ENCODE assay signal across 8 cellular contexts in genomic region chr22:30314918-30315317, GRCh38. TPM values are rescaled to one million over a fixed set of nuclear protein-coding genes. Genes with fewer than 3 reads are reported as not detected.
DNase-seq lines count a peak whose midpoint lies in the region; ATAC-seq and TF ChIP-seq lines count a peak whose summit lies in the region.
"Had no signal": no experiment of that assay in that cellular context is flagged by ENCODE, and none has a peak within 500 bp of the region (broad histone marks: within the 10 kb centered on the region; RNA-seq: fewer than 3 reads in every experiment).

No MANE protein-coding gene starts in this region.

- 86% methylated on average over 4 of the region's 8 CpGs for WGBS in suprapubic skin
- WGBS in H9 (ENCODE audit: extremely low coverage, insufficient read length, low lambda C conversion rate) = no CpG with 5 or more reads among the region's 8 CpGs

- H3K9me3 ChIP-seq in suprapubic skin (no peaks in the 10 kb centered on the region), MM.1S (replicated peaks; ENCODE audit: insufficient read depth, low read length) (no peaks in the 10 kb centered on the region), H9 (ENCODE audit: control insufficient read depth, low read depth, low read length) (no peaks in the 10 kb centered on the region)

- H3K4me3 ChIP-seq in GM23338 (no peak overlapping the region), suprapubic skin (no peak overlapping the region), MM.1S (ENCODE audit: low read length) (no peak overlapping the region)

- H3K4me2 ChIP-seq in GM23338 = no peak overlapping the region
- no peak overlapping the region for H3K4me2 ChIP-seq in MM.1S (ENCODE audit: low read depth, low read length)
- H3K4me2 ChIP-seq in H9 (ENCODE audit: insufficient read depth, insufficient read length, low read length) = no peak overlapping the region

- H3K4me1 Mint-ChIP-seq in GM23338 (peaks cover 11% of the 10 kb centered on the region), H9 (peaks cover 11 to 15% of the 10 kb centered on the region in 2 experiments)

- no peaks in the 10 kb centered on the region for H3K79me1 ChIP-seq in H9 (ENCODE audit: insufficient read depth, low read depth, low read length, poor library complexity, severe bottlenecking)

- DNase-seq in GM23338 (ENCODE audit: low spot score) (no peak), epithelial cell of prostate (ENCODE audit: low read depth, low spot score) (no peak), suprapubic skin (ENCODE audit: low spot score in 2 of 2) (no peak), MM.1S (no peak), H9 (no peak), NCI-H524 (lab: John Stamatoyannopoulos, UW) (no peak)
- DNase-seq in activated CD4-positive, alpha-beta T cell treated with anti-CD3 and anti-CD28 coated beads for 4 hours = peak; percentile 48 to 53
- DNase-seq: brain microvascular endothelial cell had no signal

- H3K27ac Mint-ChIP-seq in GM23338 (peak overlapping the region; percentile 61), H9 (no peak overlapping the region; a peak in 1 of 7 replicates)

- no peak for TF ChIP-seq EP300 in suprapubic skin (IDR thresholded peaks at IDR 0.05)

- H3K4me1 ChIP-seq in GM23338 (ENCODE audit: insufficient read depth) = peaks cover 4% of the 10 kb centered on the region; the same call in 1 of the 2 replicates
- peaks cover 98% of the 10 kb centered on the region for H3K4me1 ChIP-seq in suprapubic skin
- H3K4me1 ChIP-seq in MM.1S (ENCODE audit: low read length) = peaks cover 16% of the 10 kb centered on the region
- H3K4me1 ChIP-seq in H9 (ENCODE audit: insufficient read depth, low read length) = no peaks in the 10 kb centered on the region; the same call in 1 of the 2 replicates

- H3T11ph ChIP-seq in H9 (ENCODE audit: low read length) = no peak overlapping the region

- H2AFZ ChIP-seq in GM23338 (no peak overlapping the region), MM.1S (ENCODE audit: low read length) (no peak overlapping the region), H9 (ENCODE audit: low read length) (no peak overlapping the region)

- H3K9me3 Mint-ChIP-seq in GM23338 (no peaks in the 10 kb centered on the region), H9 (no peaks in the 10 kb centered on the region; a peak in 1 of 5 replicates)

- H3K79me2 ChIP-seq in GM23338 (replicated peaks; ENCODE audit: insufficient read depth) = no peaks in the 10 kb centered on the region
- H3K79me2 ChIP-seq in MM.1S (ENCODE audit: low read length) = peaks cover 73% of the 10 kb centered on the region
- no peaks in the 10 kb centered on the region for H3K79me2 ChIP-seq in H9 (ENCODE audit: insufficient read depth, low read length)

- H3K36me3 ChIP-seq in GM23338 (ENCODE audit: insufficient read depth) (no peaks in the 10 kb centered on the region), suprapubic skin (peaks cover 10% of the 10 kb centered on the region), MM.1S (replicated peaks; ENCODE audit: insufficient read depth, low read length) (no peaks in the 10 kb centered on the region)

- H3K36me3 Mint-ChIP-seq in GM23338 (ENCODE audit: low read depth) (no peaks in the 10 kb centered on the region), H9 (ENCODE audit: insufficient read depth in 1 of 3, low read depth in 3 of 3) (no peaks in the 10 kb centered on the region)

- H2BK20ac ChIP-seq in H9 (ENCODE audit: low read depth, low read length, poor library complexity, severe bottlenecking) = no peak overlapping the region

- no peak overlapping the region for H2AK5ac ChIP-seq in H9 (ENCODE audit: insufficient read length, low read length)

- H2BK12ac ChIP-seq in H9 (ENCODE audit: insufficient read length, low read depth, low read length) = no peak overlapping the region

- no peak overlapping the region for H3K56ac ChIP-seq in H9 (ENCODE audit: insufficient read length, low read depth, low read length)

- no peak for ATAC-seq in GM23338

- H3K27me3 ChIP-seq in GM23338 (ENCODE audit: insufficient read depth) (no peaks in the 10 kb centered on the region), suprapubic skin (no peaks in the 10 kb centered on the region), MM.1S (replicated peaks; ENCODE audit: insufficient read depth, low read length) (no peaks in the 10 kb centered on the region), H9 (ENCODE audit: insufficient read depth, low read length) (no peaks in the 10 kb centered on the region)
- H3K27me3 ChIP-seq: brain microvascular endothelial cell had no signal

- H3K9me2 ChIP-seq in GM23338 (ENCODE audit: insufficient read depth) (no peaks in the 10 kb centered on the region), MM.1S (replicated peaks; ENCODE audit: insufficient read depth, low read length) (no peaks in the 10 kb centered on the region)

- H3K18ac ChIP-seq in H9 (ENCODE audit: insufficient read length, low read depth, low read length) = no peak overlapping the region

- H3K4ac ChIP-seq in H9 (ENCODE audit: low read depth, low read length) = no peak overlapping the region

- H4K91ac ChIP-seq in H9 (ENCODE audit: insufficient read length, low read depth, low read length) = no peak overlapping the region

- H4K8ac ChIP-seq in H9 (replicated peaks; ENCODE audit: insufficient read length, low read depth, low read length) = no peak overlapping the region

- H3K27ac ChIP-seq in GM23338 (ENCODE audit: low read depth) (no peak overlapping the region), epithelial cell of prostate (peak overlapping the region; percentile 65), suprapubic skin (peak overlapping the region; percentile 5), MM.1S (ENCODE audit: low read length) (no peak overlapping the region), H9 (ENCODE audit: insufficient read length, low read depth, low read length) (no peak overlapping the region)
- H3K27ac ChIP-seq: brain microvascular endothelial cell had no signal

- H3K27me3 Mint-ChIP-seq in GM23338 (ENCODE audit: insufficient read depth, low read depth, poor library complexity) (peaks cover 3% of the 10 kb centered on the region), H9 (ENCODE audit: low read depth) (no peaks in the 10 kb centered on the region)

- peaks cover 2% of the 10 kb centered on the region for H3K23me2 ChIP-seq in H9 (ENCODE audit: insufficient read length, low read depth, low read length, poor library complexity, severe bottlenecking)

- no peak overlapping the region for H4K5ac ChIP-seq in H9 (ENCODE audit: insufficient read length, low read depth, low read length)

- H3F3A ChIP-seq in GM23338 (replicated peaks; ENCODE audit: low read depth) (no peaks in the 10 kb centered on the region), MM.1S (ENCODE audit: insufficient read depth, low read length) (peaks cover 8% of the 10 kb centered on the region)

- H3K23ac ChIP-seq in H9 (ENCODE audit: insufficient read length, low read depth, low read length) = no peak overlapping the region

- H2BK5ac ChIP-seq in H9 (ENCODE audit: insufficient read length, low read length) = no peak overlapping the region

- no peak overlapping the region for H3K14ac ChIP-seq in H9 (ENCODE audit: insufficient read depth, low read length)

- TF ChIP-seq POLR2A in suprapubic skin (IDR thresholded peaks at IDR 0.05) = no peak

- H3K9ac ChIP-seq in MM.1S (ENCODE audit: low read length) = no peak overlapping the region
- H3K9ac ChIP-seq in H9 (ENCODE audit: extremely low read depth, insufficient read length, low read length) = no peak overlapping the region

- H3K4me3 Mint-ChIP-seq in GM23338 = no peak overlapping the region
- no peak overlapping the region for H3K4me3 Mint-ChIP-seq in H9

- H4K20me1 ChIP-seq in GM23338 (replicated peaks; ENCODE audit: insufficient read depth) (peaks cover 3% of the 10 kb centered on the region; the same call in 1 of the 2 replicates), MM.1S (ENCODE audit: insufficient read depth, low read length) (no peaks in the 10 kb centered on the region), H9 (ENCODE audit: control insufficient read depth, insufficient read depth, insufficient read length) (no peaks in the 10 kb centered on the region)

- TF ChIP-seq CTCF in GM23338 (conservative IDR thresholded peaks at IDR 0.05; ENCODE audit: low read depth in 2 of 2) (no peak), suprapubic skin (IDR thresholded peaks at IDR 0.05) (no peak), MM.1S (IDR thresholded peaks at IDR 0.05; ENCODE audit: low read length) (no peak), H9 (conservative IDR thresholded peaks at IDR 0.05) (no peak)

- H2BK120ac ChIP-seq in H9 (ENCODE audit: low read depth, low read length, poor library complexity, severe bottlenecking) = no peak overlapping the region

- no peak overlapping the region for H2BK15ac ChIP-seq in H9 (ENCODE audit: low read depth, low read length)

TF ChIP-seq in GM23338, 12 proteins besides CTCF, POLR2A, EP300 and RAD21 (continues in another document):
- no peak for TF ChIP-seq JUNB (IDR thresholded peaks at IDR 0.05; ENCODE audit: unreplicated experiment)

RNA-seq across cellular contexts. Expression of gene TBC1D10A, which starts 11.8 kb away (rescaled TPM):
- 6.0 and 8.8 TPM in 2 replicates for total RNA-seq in GM23338 (2014; rRNA removed; shearing (Covaris generic))
- 3.3 and 4.2 TPM in 2 replicates for polyA plus RNA-seq in GM23338 (2016; fragmentation: Nextera tagmentation; extraction: Ambion mirVana)
- total RNA-seq in suprapubic skin (10 to 100 TPM; 38.3 to 49.2 (median 43.0) TPM), H9 (2021) (8.2 and 8.4 TPM in 2 replicates)

RNA-seq across cellular contexts. Expression of gene CASTOR1, which starts 25.6 kb away (rescaled TPM):
- 23.2 and 36.0 TPM in 2 replicates for total RNA-seq in GM23338 (2014; rRNA removed; shearing (Covaris generic))
- polyA plus RNA-seq in GM23338 (2016; fragmentation: Nextera tagmentation; extraction: Ambion mirVana) = 11.3 and 22.0 TPM in 2 replicates
- 10 to 100 TPM; 16.3 to 22.8 (median 20.6) TPM for total RNA-seq in suprapubic skin
- total RNA-seq in H9 (2021) = 8.8 and 11.0 TPM in 2 replicates

RNA-seq across cellular contexts. Expression of gene SF3A1, which starts 41.8 kb away (rescaled TPM):
- total RNA-seq in GM23338 (2014; rRNA removed; shearing (Covaris generic)) = 108 and 170 TPM in 2 replicates
- 93.4 and 107 TPM in 2 replicates for polyA plus RNA-seq in GM23338 (2016; fragmentation: Nextera tagmentation; extraction: Ambion mirVana)
- total RNA-seq in suprapubic skin (100 to 1,000 TPM; 112 to 208 (median 152) TPM), H9 (2021) (211 and 225 TPM in 2 replicates)

RNA-seq across cellular contexts. Expression of gene CCDC157, which starts 41.9 kb away (rescaled TPM):
- 6.9 and 7.9 TPM in 2 replicates for total RNA-seq in GM23338 (2014; rRNA removed; shearing (Covaris generic))
- polyA plus RNA-seq in GM23338 (2016; fragmentation: Nextera tagmentation; extraction: Ambion mirVana) = 3.7 and 3.8 TPM in 2 replicates
- total RNA-seq in suprapubic skin = 1 to 10 TPM; 2.2 to 4.7 (median 3.1) TPM
- 4.3 and 4.8 TPM in 2 replicates for total RNA-seq in H9 (2021)

RNA-seq across cellular contexts. Expression of gene OSM, which starts 48.3 kb away (rescaled TPM):
- total RNA-seq in GM23338 (2014; rRNA removed; shearing (Covaris generic)) = not detected in 2 replicates
- not detected in 2 replicates for polyA plus RNA-seq in GM23338 (2016; fragmentation: Nextera tagmentation; extraction: Ambion mirVana)
- total RNA-seq in suprapubic skin (under 1 TPM in 1 of 4 donors, not detected in 3; 0.34 TPM), H9 (2021) (not detected in 2 replicates)

Comparison
In these comparisons a context has a peak if more than half of its experiments do, and no peak if none do; other contexts are left out.
1. DNase-seq: peak in activated CD4-positive, alpha-beta T cell treated with anti-CD3 and anti-CD28 coated beads for 4 hours (2 of 2); none in GM23338 (single experiment), epithelial cell of prostate (single experiment), suprapubic skin (0 of 2), MM.1S (single experiment), H9 (single experiment) and NCI-H524 (0 of 2).
2. H3K27ac ChIP-seq: peak in epithelial cell of prostate (single experiment) and suprapubic skin (single experiment); none in GM23338 (single experiment), MM.1S (single experiment) and H9 (single experiment).